ENCODE assay signal across 8 cellular contexts in the genomic region with DNA sequence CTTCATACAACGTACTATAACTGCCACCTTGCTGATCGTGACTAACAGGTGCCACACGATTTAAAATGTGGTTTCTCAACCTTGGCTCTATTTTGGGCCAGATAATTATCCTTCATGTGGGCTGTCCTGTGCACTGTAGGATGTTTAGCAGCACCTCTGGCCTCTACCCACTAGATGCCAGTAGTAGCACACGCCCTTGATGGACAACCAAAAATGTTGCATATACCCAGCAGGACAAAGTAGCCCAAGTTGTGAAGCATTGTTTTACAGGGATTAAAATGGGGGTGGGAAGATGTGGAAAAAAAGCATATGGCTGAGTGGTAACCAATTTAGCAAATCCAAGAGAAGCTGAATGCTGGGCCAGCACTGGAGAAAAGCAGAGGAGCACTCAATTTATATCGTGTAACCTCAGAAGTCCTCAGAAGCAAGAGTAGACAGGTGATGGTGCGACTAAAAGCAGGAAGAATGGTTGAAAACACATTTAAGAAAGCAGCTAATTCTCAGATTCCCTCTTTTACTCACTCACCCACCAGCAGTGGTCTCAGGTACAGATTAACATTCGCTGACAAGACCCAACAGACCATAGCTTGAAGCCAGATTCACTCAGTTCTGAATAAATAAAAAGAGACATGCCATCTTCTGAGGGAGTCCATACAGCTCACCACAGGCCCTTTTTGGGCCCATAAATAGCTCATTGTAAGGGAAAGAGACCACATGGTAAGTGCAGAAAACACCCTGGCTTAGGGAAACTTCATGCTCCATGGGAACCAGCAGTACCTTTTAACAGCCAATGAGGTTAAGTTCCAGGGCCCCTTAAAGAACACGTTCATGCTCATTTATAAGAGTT. TPM values are rescaled to one million over a fixed set of nuclear protein-coding genes. Genes with fewer than 3 reads are reported as not detected.
DNase-seq lines count a peak whose midpoint lies in the region; ATAC-seq and TF ChIP-seq lines count a peak whose summit lies in the region.

No MANE protein-coding gene starts in this region.

- no peak overlapping the region for H3K4me3 Mint-ChIP-seq in Caco-2 (ENCODE audit: unreplicated experiment)
- no peak overlapping the region for H3K4me3 Mint-ChIP-seq in activated CD4-positive, alpha-beta memory T cell treated with anti-CD3 and anti-CD28 coated beads for 36 hours

- no peaks in the 10 kb centered on the region for H3K9me3 Mint-ChIP-seq in Caco-2 (ENCODE audit: unreplicated experiment)
- no peaks in the 10 kb centered on the region for H3K9me3 Mint-ChIP-seq in activated CD4-positive, alpha-beta memory T cell treated with anti-CD3 and anti-CD28 coated beads for 36 hours

- no peaks in the 10 kb centered on the region for H3K4me1 Mint-ChIP-seq in Caco-2 (ENCODE audit: low read depth, unreplicated experiment)
- peaks cover 10% of the 10 kb centered on the region for H3K4me1 Mint-ChIP-seq in activated CD4-positive, alpha-beta memory T cell treated with anti-CD3 and anti-CD28 coated beads for 36 hours (ENCODE audit: low read depth)

- POLR2A ChIA-PET in Caco-2 (lab: Charles Lee) = no interaction called here
- POLR2A ChIA-PET in activated CD4-positive, alpha-beta memory T cell treated with anti-CD3 and anti-CD28 coated beads for 36 hours (lab: Charles Lee) = no interaction called here

- no TSS peak for BruUV-seq in Caco-2 (replicated peaks; lab: Mats Ljungman, UMichigan)

- H3K27ac Mint-ChIP-seq in Caco-2 (ENCODE audit: unreplicated experiment) = no peak overlapping the region
- H3K27ac Mint-ChIP-seq in activated CD4-positive, alpha-beta memory T cell treated with anti-CD3 and anti-CD28 coated beads for 36 hours = peak overlapping the region; percentile 1

- DNase-seq in Caco-2 = peak; percentile 39 to 41
- DNase-seq in MM.1S = peak; percentile 92
- peak; percentile 59 for DNase-seq in activated CD4-positive, alpha-beta memory T cell treated with anti-CD3 and anti-CD28 coated beads for 36 hours
- DNase-seq in epithelial cell of proximal tubule (ENCODE audit: low read depth) = no peak
- no peak for DNase-seq in mesenteric fat pad (ENCODE audit: low spot score)
- DNase-seq in amniotic stem cell (lab: John Stamatoyannopoulos, UW) = no peak

- H2AFZ ChIP-seq in MM.1S (ENCODE audit: low read length) = peak overlapping the region; percentile 26; the same call in 1 of the 2 replicates
- no peak overlapping the region for H2AFZ ChIP-seq in neural cell (ENCODE audit: low read depth, low read length)

- H3K4me1 ChIP-seq in Caco-2 (no peaks in the 10 kb centered on the region), MM.1S (ENCODE audit: low read length) (peaks cover 26% of the 10 kb centered on the region)

- peak; percentile 41 to 75 for TF ChIP-seq CTCF in Caco-2 (IDR thresholded peaks at IDR 0.05; ENCODE audit: insufficient read depth in 1 of 2, low read depth in 1 of 2, low read length in 1 of 2, severe bottlenecking in 1 of 2, unreplicated experiment in 1 of 2)
- peak; percentile 99 for TF ChIP-seq CTCF in MM.1S (IDR thresholded peaks at IDR 0.05; ENCODE audit: low read length)
- peak; percentile 74 for TF ChIP-seq CTCF in epithelial cell of proximal tubule (conservative IDR thresholded peaks at IDR 0.05; ENCODE audit: low read depth, low read length)
- TF ChIP-seq CTCF in neural cell (IDR thresholded peaks at IDR 0.05; ENCODE audit: poor library complexity, severe bottlenecking) = peak; percentile 22

- 0 out of 2 replicates have a peak, but pooled peaks cover 4% of the 10 kb centered on the region for H3F3A ChIP-seq in MM.1S (ENCODE audit: insufficient read depth, low read length)
- H3F3A ChIP-seq in neural cell (ENCODE audit: insufficient read depth, low read length, poor library complexity, severe bottlenecking) = no peaks in the 10 kb centered on the region

- H3K79me2 ChIP-seq in MM.1S (ENCODE audit: low read length) (no peaks in the 10 kb centered on the region), neural cell (replicated peaks; ENCODE audit: insufficient read depth, low read length) (no peaks in the 10 kb centered on the region)

- no peaks in the 10 kb centered on the region for H3K9me2 ChIP-seq in MM.1S (replicated peaks; ENCODE audit: insufficient read depth, low read length)
- H3K9me2 ChIP-seq in neural cell (ENCODE audit: insufficient read depth, low read length) = no peaks in the 10 kb centered on the region

- H3K36me3 ChIP-seq in Caco-2 (ENCODE audit: control insufficient read depth, insufficient read depth, low read length) = 0 out of 2 replicates have a peak, but pooled peaks cover 2% of the 10 kb centered on the region
- H3K36me3 ChIP-seq in MM.1S (replicated peaks; ENCODE audit: insufficient read depth, low read length) = no peaks in the 10 kb centered on the region
- H3K36me3 ChIP-seq in neural cell (ENCODE audit: insufficient read depth, low read length) = peaks cover 12% of the 10 kb centered on the region

- intact Hi-C loops in Caco-2 (cut with micrococcal nuclease; ENCODE audit: unreplicated experiment) = loop anchor here (1.0 kb wide), 4 partner anchors 167 to 425 kb away; no protein-coding TSS in a partner anchor
- intact Hi-C loops in activated CD4-positive, alpha-beta memory T cell treated with anti-CD3 and anti-CD28 coated beads for 36 hours (cut with micrococcal nuclease) = loop anchor here (1.0 to 5.0 kb wide), 5 partner anchors 93 to 424 kb away; partner anchors contain the start of gene CD28

- H3K27ac ChIP-seq in MM.1S (ENCODE audit: low read length) (peak overlapping the region; percentile 49), neural cell (ENCODE audit: low read length) (no peak overlapping the region)

- H3K9ac ChIP-seq in MM.1S (ENCODE audit: low read length) (peak overlapping the region; percentile 36; the same call in 1 of the 2 replicates), neural cell (ENCODE audit: low read length) (no peak overlapping the region)

- ATAC-seq in GM21360 (IDR thresholded peaks at IDR 0.05; ENCODE audit: unreplicated experiment) = peak; percentile 63

- peaks cover 51% of the 10 kb centered on the region for H3K36me3 Mint-ChIP-seq in Caco-2 (ENCODE audit: insufficient read depth, unreplicated experiment)
- H3K36me3 Mint-ChIP-seq in activated CD4-positive, alpha-beta memory T cell treated with anti-CD3 and anti-CD28 coated beads for 36 hours = peaks cover 3% of the 10 kb centered on the region

- peak; percentile 31 for TF ChIP-seq RAD21 in neural cell (conservative IDR thresholded peaks at IDR 0.05)

- H3K4me2 ChIP-seq in MM.1S (ENCODE audit: low read depth, low read length) (peak overlapping the region; percentile 57), neural cell (ENCODE audit: low read length) (no peak overlapping the region)

- CTCF ChIA-PET in Caco-2 (lab: Charles Lee) = interaction anchor here (1.0 kb wide), 1 partner anchor 330 kb away, joined by 10 read pairs; no protein-coding TSS in a partner anchor
- CTCF ChIA-PET in activated CD4-positive, alpha-beta memory T cell treated with anti-CD3 and anti-CD28 coated beads for 36 hours (lab: Charles Lee) = interaction anchor here (0.7 to 6.1 kb wide), 10 partner anchors 50 to 425 kb away, joined by 3 to 75 read pairs (median 4); partner anchors contain the start of gene RAPH1

- no peaks in the 10 kb centered on the region for H3K27me3 Mint-ChIP-seq in Caco-2 (ENCODE audit: insufficient read depth, unreplicated experiment)
- no peaks in the 10 kb centered on the region for H3K27me3 Mint-ChIP-seq in activated CD4-positive, alpha-beta memory T cell treated with anti-CD3 and anti-CD28 coated beads for 36 hours

- no peak for TF ChIP-seq EP300 in neural cell (conservative IDR thresholded peaks at IDR 0.05; ENCODE audit: poor library complexity, severe bottlenecking)

- H3K9me3 ChIP-seq in Caco-2 (no peaks in the 10 kb centered on the region), MM.1S (replicated peaks; ENCODE audit: insufficient read depth, low read length) (no peaks in the 10 kb centered on the region), neural cell (ENCODE audit: low read length) (no peaks in the 10 kb centered on the region)

- no peaks in the 10 kb centered on the region for H3K27me3 ChIP-seq in Caco-2 (replicated peaks; ENCODE audit: control insufficient read depth, insufficient read depth, low read length)
- H3K27me3 ChIP-seq in MM.1S (replicated peaks; ENCODE audit: insufficient read depth, low read length) = no peaks in the 10 kb centered on the region
- no peaks in the 10 kb centered on the region for H3K27me3 ChIP-seq in neural cell (ENCODE audit: insufficient read depth, low read depth, low read length)

- H4K20me1 ChIP-seq in MM.1S (ENCODE audit: insufficient read depth, low read length) = no peaks in the 10 kb centered on the region
- no peaks in the 10 kb centered on the region for H4K20me1 ChIP-seq in neural cell (ENCODE audit: insufficient read depth)

- H3K4me3 ChIP-seq in Caco-2 (ENCODE audit: low read depth, low read length) (no peak overlapping the region), MM.1S (ENCODE audit: low read length) (no peak overlapping the region), epithelial cell of proximal tubule (ENCODE audit: low read depth, low read length) (no peak overlapping the region), neural cell (ENCODE audit: low read length) (no peak overlapping the region)

TF ChIP-seq in neural cell, 6 proteins besides CTCF, POLR2A, EP300 and RAD21 (continues in another document):
- TF ChIP-seq MXI1 (conservative IDR thresholded peaks at IDR 0.05; ENCODE audit: poor library complexity, severe bottlenecking) (no peak), EZH2 (IDR thresholded peaks at IDR 0.05; ENCODE audit: borderline replicate concordance, insufficient read depth, low read length, poor library complexity, severe bottlenecking) (no peak)

RNA-seq across cellular contexts. Expression of gene RAPH1, which starts 50.6 kb away (rescaled TPM):
- 109 and 114 TPM in 2 replicates for total RNA-seq in Caco-2 (2022)
- total RNA-seq in activated CD4-positive, alpha-beta memory T cell treated with anti-CD3 and anti-CD28 coated beads for 36 hours = 10 to 100 TPM; 11.5 to 13.1 TPM
- total RNA-seq in epithelial cell of proximal tubule = 6.5 and 33.4 TPM in 2 replicates
- polyA plus RNA-seq in neural cell = 13.9 and 17.9 TPM in 2 replicates
- 54.5 and 79.4 TPM in 2 replicates for polyA minus RNA-seq in neural cell
- 79.6 TPM for total RNA-seq in mesenteric fat pad

Comparison
In these comparisons a context has a peak if more than half of its experiments do, and no peak if none do; other contexts are left out.
1. DNase-seq: peak in Caco-2 (2 of 2), MM.1S (single experiment) and activated CD4-positive, alpha-beta memory T cell treated with anti-CD3 and anti-CD28 coated beads for 36 hours (single experiment); none in epithelial cell of proximal tubule (single experiment), mesenteric fat pad (single experiment) and amniotic stem cell (single experiment).
2. CTCF ChIP-seq: peak in every context shown above with its lines; median percentile 99 in MM.1S; 74 in epithelial cell of proximal tubule; 58 in Caco-2; 22 in neural cell.